1 cellular context compared by ENCODE assay signal in the genomic region with DNA sequence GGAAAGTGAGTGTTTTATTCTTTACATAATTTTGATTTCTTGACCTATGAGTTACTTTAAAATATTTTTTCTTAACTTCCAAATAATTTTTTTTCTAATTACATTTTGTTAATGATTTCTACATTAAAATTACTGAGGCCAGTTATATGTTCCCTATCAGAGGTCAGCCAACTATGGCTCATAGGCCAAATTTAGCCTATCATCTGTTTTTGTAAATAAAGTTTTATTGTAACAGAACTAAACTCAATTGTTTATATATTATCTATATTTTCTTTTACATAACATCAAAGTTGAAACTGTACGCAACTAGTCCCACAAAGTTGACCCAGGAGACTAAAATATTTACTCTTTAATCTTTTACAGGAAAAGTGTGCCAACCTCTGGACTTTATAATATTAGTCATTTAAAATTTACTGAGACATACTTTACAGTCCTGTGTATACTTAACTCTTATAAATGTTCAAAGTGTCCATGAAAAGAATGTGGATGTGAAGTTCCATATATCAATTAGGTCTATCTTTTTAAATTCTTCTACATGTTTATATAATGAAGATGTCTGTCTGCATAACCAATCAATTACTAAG.
TF ChIP-seq lines count a peak whose summit lies in the region.

No MANE protein-coding gene starts in this region.

TF ChIP-seq in HepG2, 621 proteins besides CTCF, POLR2A, EP300 and RAD21:
- TF ChIP-seq ESRRA (CRISPR knock-in tag; IDR thresholded peaks at IDR 0.05; ENCODE audit: low read depth) = no peak
- TF ChIP-seq, protein P1, sequence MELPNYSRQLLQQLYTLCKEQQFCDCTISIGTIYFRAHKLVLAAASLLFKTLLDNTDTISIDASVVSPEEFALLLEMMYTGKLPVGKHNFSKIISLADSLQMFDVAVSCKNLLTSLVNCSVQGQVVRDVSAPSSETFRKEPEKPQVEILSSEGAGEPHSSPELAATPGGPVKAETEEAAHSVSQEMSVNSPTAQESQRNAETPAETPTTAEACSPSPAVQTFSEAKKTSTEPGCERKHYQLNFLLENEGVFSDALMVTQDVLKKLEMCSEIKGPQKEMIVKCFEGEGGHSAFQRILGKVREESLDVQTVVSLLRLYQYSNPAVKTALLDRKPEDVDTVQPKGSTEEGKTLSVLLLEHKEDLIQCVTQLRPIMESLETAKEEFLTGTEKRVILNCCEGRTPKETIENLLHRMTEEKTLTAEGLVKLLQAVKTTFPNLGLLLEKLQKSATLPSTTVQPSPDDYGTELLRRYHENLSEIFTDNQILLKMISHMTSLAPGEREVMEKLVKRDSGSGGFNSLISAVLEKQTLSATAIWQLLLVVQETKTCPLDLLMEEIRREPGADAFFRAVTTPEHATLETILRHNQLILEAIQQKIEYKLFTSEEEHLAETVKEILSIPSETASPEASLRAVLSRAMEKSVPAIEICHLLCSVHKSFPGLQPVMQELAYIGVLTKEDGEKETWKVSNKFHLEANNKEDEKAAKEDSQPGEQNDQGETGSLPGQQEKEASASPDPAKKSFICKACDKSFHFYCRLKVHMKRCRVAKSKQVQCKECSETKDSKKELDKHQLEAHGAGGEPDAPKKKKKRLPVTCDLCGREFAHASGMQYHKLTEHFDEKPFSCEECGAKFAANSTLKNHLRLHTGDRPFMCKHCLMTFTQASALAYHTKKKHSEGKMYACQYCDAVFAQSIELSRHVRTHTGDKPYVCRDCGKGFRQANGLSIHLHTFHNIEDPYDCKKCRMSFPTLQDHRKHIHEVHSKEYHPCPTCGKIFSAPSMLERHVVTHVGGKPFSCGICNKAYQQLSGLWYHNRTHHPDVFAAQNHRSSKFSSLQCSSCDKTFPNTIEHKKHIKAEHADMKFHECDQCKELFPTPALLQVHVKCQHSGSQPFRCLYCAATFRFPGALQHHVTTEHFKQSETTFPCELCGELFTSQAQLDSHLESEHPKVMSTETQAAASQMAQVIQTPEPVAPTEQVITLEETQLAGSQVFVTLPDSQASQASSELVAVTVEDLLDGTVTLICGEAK (IDR thresholded peaks at IDR 0.05) = peak; percentile 63
- TF ChIP-seq, protein P1 (CRISPR knock-in tag; IDR thresholded peaks at IDR 0.05) = peak; percentile 72; the same call in 1 of the 2 replicates
